26 cellular contexts compared by ENCODE assay signal in the genomic region with DNA sequence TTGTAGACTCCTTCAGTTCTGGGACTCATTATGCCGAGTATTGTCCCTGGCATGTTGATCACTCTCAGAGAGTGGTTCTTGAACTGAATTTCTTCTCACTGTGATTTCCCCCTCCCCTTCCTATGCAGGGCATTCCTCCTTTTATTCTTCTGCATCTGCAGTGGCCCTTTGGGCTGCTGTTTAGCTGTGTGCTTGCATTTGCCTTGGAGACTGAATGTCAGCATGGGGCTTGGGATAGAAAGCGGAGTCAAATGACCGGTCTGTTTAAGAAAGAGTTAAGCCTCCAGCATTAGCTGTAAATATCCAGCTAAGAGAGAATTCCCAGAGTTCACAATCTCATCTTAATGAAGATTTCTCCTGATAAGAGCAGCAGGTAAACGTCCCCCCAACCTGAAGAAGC.
A peak's percentile ranks its signal among the peaks of the same experiment; 100 is the strongest.
DNase-seq lines count a peak whose midpoint lies in the region; ATAC-seq and TF ChIP-seq lines count a peak whose summit lies in the region.
"Had no signal": no experiment of that assay in that cellular context is flagged by ENCODE, and none has a peak within 500 bp of the region (broad histone marks: within the 10 kb centered on the region; RNA-seq: fewer than 3 reads in every experiment).

No MANE protein-coding gene starts in this region.

- no peak overlapping the region for H3K4me3 Mint-ChIP-seq in GM23338
- H3K4me3 Mint-ChIP-seq in neural crest cell, result peak overlapping the region; percentile 18
- H3K4me3 Mint-ChIP-seq: activated CD8-positive, alpha-beta memory T cell treated with anti-CD3 and anti-CD28 coated beads, Interleukin-2, amount 10 ng/mL, durations not matched to agents 7 days and 5 days; activated T-cell treated with anti-CD3 and anti-CD28 coated beads, Interleukin-2, amount 50 U/mL, for 72 hours had no signal

- no peaks in the 10 kb centered on the region for H3K9me3 ChIP-seq in vagina
- H3K9me3 ChIP-seq: adrenal gland, body of pancreas, tibial nerve had no signal

- no peaks in the 10 kb centered on the region for H4K20me1 ChIP-seq in GM23338 (replicated peaks; ENCODE audit: insufficient read depth)

- no peaks in the 10 kb centered on the region for H3K9me2 ChIP-seq in GM23338 (ENCODE audit: insufficient read depth)

- H3K4me2 ChIP-seq in GM23338, result peak overlapping the region; percentile 55; the same call in 1 of the 2 replicates

- H3K9me3 Mint-ChIP-seq in GM23338 (peaks cover 7% of the 10 kb centered on the region), neural crest cell (no peaks in the 10 kb centered on the region)
- H3K9me3 Mint-ChIP-seq: activated T-cell treated with anti-CD3 and anti-CD28 coated beads, Interleukin-2, amount 50 U/mL, for 72 hours had no signal

- TF ChIP-seq CTCF in GM23338 (conservative IDR thresholded peaks at IDR 0.05; ENCODE audit: low read depth in 2 of 2) (no peak), neural crest cell (conservative IDR thresholded peaks at IDR 0.05) (no peak), vagina (IDR thresholded peaks at IDR 0.05) (no peak)

- peak; percentile 98 for ATAC-seq in GM23338
- ATAC-seq: activated CD8-positive, alpha-beta memory T cell treated with anti-CD3 and anti-CD28 coated beads, Interleukin-2, amount 10 ng/mL, durations not matched to agents 7 days and 5 days; activated T-cell treated with anti-CD3 and anti-CD28 coated beads, Interleukin-2, amount 50 U/mL, for 72 hours; body of pancreas; left cardiac atrium had no signal

- H3K27ac Mint-ChIP-seq in GM23338 (peak overlapping the region; percentile 92), neural crest cell (ENCODE audit: unreplicated experiment) (peak overlapping the region; percentile 87)
- H3K27ac Mint-ChIP-seq: activated CD8-positive, alpha-beta memory T cell treated with anti-CD3 and anti-CD28 coated beads, Interleukin-2, amount 10 ng/mL, durations not matched to agents 7 days and 5 days; activated T-cell treated with anti-CD3 and anti-CD28 coated beads, Interleukin-2, amount 50 U/mL, for 72 hours had no signal

- no peaks in the 10 kb centered on the region for H3K36me3 ChIP-seq in GM23338 (ENCODE audit: insufficient read depth)
- no peaks in the 10 kb centered on the region for H3K36me3 ChIP-seq in vagina
- H3K36me3 ChIP-seq: adrenal gland, tibial nerve had no signal

- peak overlapping the region; percentile 45; the same call in 1 of the 2 replicates for H3K27ac ChIP-seq in GM23338 (ENCODE audit: low read depth)
- H3K27ac ChIP-seq in vagina, result no peak overlapping the region
- H3K27ac ChIP-seq: adrenal gland, body of pancreas, skin epidermis, tibial nerve had no signal

- H3F3A ChIP-seq in GM23338 (replicated peaks; ENCODE audit: low read depth), result no peaks in the 10 kb centered on the region

- H3K4me1 Mint-ChIP-seq in GM23338, result peaks cover 16% of the 10 kb centered on the region
- H3K4me1 Mint-ChIP-seq in neural crest cell, result peaks cover 30% of the 10 kb centered on the region
- H3K4me1 Mint-ChIP-seq: activated CD8-positive, alpha-beta memory T cell treated with anti-CD3 and anti-CD28 coated beads, Interleukin-2, amount 10 ng/mL, durations not matched to agents 7 days and 5 days had no signal

- no peak overlapping the region for H3K4me3 ChIP-seq in GM23338
- H3K4me3 ChIP-seq in vagina, result no peak overlapping the region
- H3K4me3 ChIP-seq: adrenal gland, body of pancreas, skin epidermis, tibial nerve had no signal

- intact Hi-C loops in vagina (cut with DNase I), result no loop called here

- DNase-seq in GM23338 (ENCODE audit: low spot score) (peak; percentile 74), NCI-H69 (lab: John Stamatoyannopoulos, UW) (peak; percentile 74), iPS DF 4.7 (ENCODE audit: extremely low read depth, low spot score) (peak; percentile 64), neural crest cell (ENCODE audit: low read depth, low spot score) (no peak), SIG-M5 treated with dmso at 0.1 percent for 504 hours (lab: John Stamatoyannopoulos, UW; ENCODE audit: unreplicated experiment) (no peak), vagina (ENCODE audit: extremely low spot score in 2 of 2) (no peak)
- DNase-seq in stimulated activated CD4-positive, alpha-beta T cell treated with anti-CD3 and anti-CD28 coated beads, Interleukin-2, amount 100 ng/mL, for 48 hours, result no peak
- DNase-seq: activated CD4-positive, CD25-positive, alpha-beta regulatory T cell; activated CD8-positive, alpha-beta memory T cell treated with anti-CD3 and anti-CD28 coated beads, Interleukin-2, amount 10 ng/mL, durations not matched to agents 7 days and 5 days; activated naive CD4-positive, alpha-beta T cell treated with Interleukin-2 at 50 U/mL for 16 hours; activated T-cell treated with anti-CD3 and anti-CD28 coated beads, Interleukin-2, amount 50 U/mL, for 72 hours; adrenal gland; body of pancreas; DMS53; effector CD8-positive, alpha-beta T cell; Kasumi-1; left cardiac atrium; MV-4-11; NCI-H1436 treated with DMSO at 0.1 percent for 48 hours; NCI-H510A treated with DMSO at 0.1 percent for 48 hours; SIG-M5; stimulated activated CD4-positive, alpha-beta T cell treated with anti-CD3 and anti-CD28 coated beads, Interleukin-1b, Interleukin-23, amount 100 ng/mL, for 48 hours; SW 1271; T1000 had no signal

- H3K27me3 ChIP-seq in GM23338 (ENCODE audit: insufficient read depth) (no peaks in the 10 kb centered on the region), vagina (no peaks in the 10 kb centered on the region)
- H3K27me3 ChIP-seq: adrenal gland, body of pancreas, tibial nerve had no signal

- no peak for TF ChIP-seq POLR2A in vagina (IDR thresholded peaks at IDR 0.05)

- peak overlapping the region; percentile 5; the same call in 1 of the 2 replicates for H2AFZ ChIP-seq in GM23338

- no peaks in the 10 kb centered on the region for H3K79me2 ChIP-seq in GM23338 (replicated peaks; ENCODE audit: insufficient read depth)

- H3K4me1 ChIP-seq in GM23338 (ENCODE audit: insufficient read depth) (peaks cover 14% of the 10 kb centered on the region), vagina (no peaks in the 10 kb centered on the region)
- H3K4me1 ChIP-seq: adrenal gland, body of pancreas, tibial nerve had no signal

- H3K36me3 Mint-ChIP-seq in GM23338 (ENCODE audit: low read depth) (peaks cover 8% of the 10 kb centered on the region; the same call in 2 of the 3 replicates), neural crest cell (ENCODE audit: low read depth) (no peaks in the 10 kb centered on the region)
- H3K36me3 Mint-ChIP-seq: activated CD8-positive, alpha-beta memory T cell treated with anti-CD3 and anti-CD28 coated beads, Interleukin-2, amount 10 ng/mL, durations not matched to agents 7 days and 5 days had no signal

- peaks cover 2% of the 10 kb centered on the region for H3K27me3 Mint-ChIP-seq in GM23338 (ENCODE audit: insufficient read depth, low read depth, poor library complexity)
- no peaks in the 10 kb centered on the region for H3K27me3 Mint-ChIP-seq in neural crest cell (ENCODE audit: low read depth)
- H3K27me3 Mint-ChIP-seq: activated CD8-positive, alpha-beta memory T cell treated with anti-CD3 and anti-CD28 coated beads, Interleukin-2, amount 10 ng/mL, durations not matched to agents 7 days and 5 days had no signal

TF ChIP-seq in GM23338, 12 proteins besides CTCF, POLR2A, EP300 and RAD21:
- no peak for TF ChIP-seq EZH2phosphoT487 (IDR thresholded peaks at IDR 0.05; ENCODE audit: unreplicated experiment)

Comparison
In these comparisons a context has a peak if more than half of its experiments do, and no peak if none do; other contexts are left out.
1. DNase-seq: peak in GM23338 (single experiment), NCI-H69 (single experiment) and iPS DF 4.7 (single experiment); none in neural crest cell (single experiment), SIG-M5 treated with dmso at 0.1 percent for 504 hours (single experiment), stimulated activated CD4-positive, alpha-beta T cell treated with anti-CD3 and anti-CD28 coated beads, Interleukin-2, amount 100 ng/mL, for 48 hours (0 of 2) and vagina (0 of 2).